ENCODE assay signal across 32 cellular contexts in genomic region chr14:55955175-55955574, GRCh38.
"Had no signal": no experiment of that assay in that cellular context is flagged by ENCODE, and none has a peak within 500 bp of the region (broad histone marks: within the 10 kb centered on the region; RNA-seq: fewer than 3 reads in every experiment).

No MANE protein-coding gene starts in this region.

- H3K36me3 ChIP-seq: adrenal gland, esophagus squamous epithelium, gastroesophageal sphincter, heart right ventricle, WERI-Rb-1 had no signal

- H3K4me1 ChIP-seq: adrenal gland, body of pancreas, esophagus squamous epithelium, gastroesophageal sphincter, heart right ventricle had no signal

- ATAC-seq: activated CD4-positive, CD25-positive, alpha-beta regulatory T cell treated with anti-CD3 and anti-CD28 coated beads, Interleukin-2, amount 50 U/mL, for 24 hours; activated CD8-positive, alpha-beta memory T cell treated with anti-CD3 and anti-CD28 coated beads, Interleukin-2, amount 10 ng/mL, durations not matched to agents 7 days and 5 days; activated CD8-positive, alpha-beta T cell treated with anti-CD3 and anti-CD28 coated beads, Interleukin-2, amount 10 ng/mL, durations not matched to agents 7 days and 5 days; activated naive CD8-positive, alpha-beta T cell treated with anti-CD3 and anti-CD28 coated beads, Interleukin-2, amount 50 U/mL, for 24 hours; body of pancreas; effector memory CD8-positive, alpha-beta T cell; gastroesophageal sphincter; heart right ventricle; T-helper 17 cell had no signal

- H3K27ac ChIP-seq: adrenal gland, body of pancreas, esophagus squamous epithelium, gastroesophageal sphincter, heart right ventricle, WERI-Rb-1 had no signal

- DNase-seq: activated B cell treated with CpG ODN at 0.5 μM for 24 hours; activated CD4-positive, alpha-beta memory T cell treated with anti-CD3 and anti-CD28 coated beads for 36 hours; activated CD4-positive, alpha-beta T cell treated with anti-CD3 and anti-CD28 coated beads for 48 hours; activated CD4-positive, alpha-beta T cell treated with anti-CD3 and anti-CD28 coated beads, Interleukin-2, amount 50 U/mL, for 1 hour; activated CD8-positive, alpha-beta memory T cell treated with anti-CD3 and anti-CD28 coated beads, Interleukin-2, amount 10 ng/mL, durations not matched to agents 7 days and 5 days; activated CD8-positive, alpha-beta memory T cell treated with anti-CD3 and anti-CD28 coated beads, Interleukin-2, amount 50 U/mL, for 4 hours; activated CD8-positive, alpha-beta T cell treated with anti-CD3 and anti-CD28 coated beads, Interleukin-2, amount 10 ng/mL, durations not matched to agents 7 days and 5 days; activated effector memory CD4-positive, alpha-beta T cell treated with anti-CD3 and anti-CD28 coated beads, Interleukin-2, amount 50 U/mL, for 16 hours; activated naive CD4-positive, alpha-beta T cell treated with anti-CD3 and anti-CD28 coated beads for 36 hours; activated naive CD8-positive, alpha-beta T cell treated with anti-CD3 and anti-CD28 coated beads for 36 hours; activated naive CD8-positive, alpha-beta T cell treated with anti-CD3 and anti-CD28 coated beads, Interleukin-2, amount 50 U/mL, for 24 hours; activated T-cell treated with anti-CD3 and anti-CD28 coated beads, Interleukin-2, amount 50 U/mL, for 1 hour; activated T-cell treated with anti-CD3 and anti-CD28 coated beads, Interleukin-2, amount 50 U/mL, for 48 hours; adrenal gland; amygdala; aorta; body of pancreas; caudate nucleus; cortex of kidney; dermis blood vessel endothelial cell; effector CD4-positive, alpha-beta T cell; effector memory CD8-positive, alpha-beta T cell; erythroblast; esophagus squamous epithelium; foreskin melanocyte; heart right ventricle; T-helper 17 cell; T1000; WERI-Rb-1 had no signal

- FAIRE-seq: colon had no signal

- H3K9me3 ChIP-seq: adrenal gland, body of pancreas, esophagus squamous epithelium, gastroesophageal sphincter, heart right ventricle had no signal

- H3K4me3 ChIP-seq: adrenal gland, body of pancreas, esophagus squamous epithelium, gastroesophageal sphincter, heart right ventricle had no signal

- H3K27me3 ChIP-seq: adrenal gland, body of pancreas, gastroesophageal sphincter had no signal
